10 cellular contexts compared by ENCODE assay signal in genomic region chr16:72939247-72939646, GRCh38.
A peak's percentile ranks its signal among the peaks of the same experiment; 100 is the strongest.
DNase-seq lines count a peak whose midpoint lies in the region; ATAC-seq and TF ChIP-seq lines count a peak whose summit lies in the region.
"Had no signal": no experiment of that assay in that cellular context is flagged by ENCODE, and none has a peak within 500 bp of the region (broad histone marks: within the 10 kb centered on the region; RNA-seq: fewer than 3 reads in every experiment).

No MANE protein-coding gene starts in this region.

- H3K27ac ChIP-seq in colonic mucosa, result peak overlapping the region; percentile 3
- H3K27ac ChIP-seq: VCaP had no signal

- peak; percentile 87 for ATAC-seq in left colon
- ATAC-seq in stimulated activated naive CD8-positive, alpha-beta T cell treated with anti-CD3 and anti-CD28 coated beads, Interleukin-15, amount 100 ng/mL, for 72 hours, result no peak

- no peak overlapping the region for H3K27ac Mint-ChIP-seq in stimulated activated naive CD8-positive, alpha-beta T cell treated with anti-CD3 and anti-CD28 coated beads, Interleukin-15, amount 100 ng/mL, for 72 hours

- DNase-seq in HCEC 1CT (peak; percentile 70), colonic mucosa (peak; percentile 58), left colon (peak; percentile 31 to 61), stromal cell of bone marrow (ENCODE audit: low read depth) (peak; percentile 52), mesenteric fat pad (ENCODE audit: low spot score) (no peak), T-helper 1 cell (no peak), mucosa of gallbladder (ENCODE audit: low spot score) (no peak)
- DNase-seq in stimulated activated naive CD8-positive, alpha-beta T cell treated with anti-CD3 and anti-CD28 coated beads, Interleukin-15, amount 100 ng/mL, for 72 hours, result no peak
- DNase-seq: NCI-H524 treated with DMSO at 0.1 percent for 48 hours had no signal

- TF ChIP-seq CTCF in colonic mucosa (IDR thresholded peaks at IDR 0.05), result peak; percentile 11

- intact Hi-C loops in colonic mucosa (cut with DNase I), result loop anchor here (10.0 kb wide), 1 partner anchor 236 kb away; no protein-coding TSS in a partner anchor
- intact Hi-C loops in left colon (cut with DNase I, micrococcal nuclease), result loop anchor here in 1 of 2 donors (10.0 kb wide), 1 partner anchor 96 kb away; no protein-coding TSS in a partner anchor

- no peaks in the 10 kb centered on the region for H3K36me3 ChIP-seq in colonic mucosa

- no peaks in the 10 kb centered on the region for H3K4me1 ChIP-seq in colonic mucosa

- H3K27me3 Mint-ChIP-seq in stimulated activated naive CD8-positive, alpha-beta T cell treated with anti-CD3 and anti-CD28 coated beads, Interleukin-15, amount 100 ng/mL, for 72 hours, result no peaks in the 10 kb centered on the region

- no peaks in the 10 kb centered on the region for H3K9me3 ChIP-seq in colonic mucosa

- no peaks in the 10 kb centered on the region for H3K4me1 Mint-ChIP-seq in stimulated activated naive CD8-positive, alpha-beta T cell treated with anti-CD3 and anti-CD28 coated beads, Interleukin-15, amount 100 ng/mL, for 72 hours

- H3K27me3 ChIP-seq in colonic mucosa, result no peaks in the 10 kb centered on the region

- H3K4me3 ChIP-seq in colonic mucosa, result no peak overlapping the region

- H3K4me3 Mint-ChIP-seq in stimulated activated naive CD8-positive, alpha-beta T cell treated with anti-CD3 and anti-CD28 coated beads, Interleukin-15, amount 100 ng/mL, for 72 hours, result no peak overlapping the region

- H3K9ac ChIP-seq in colonic mucosa (ENCODE audit: low read depth in 2 of 2, low read length in 2 of 2), result no peak overlapping the region

- no peaks in the 10 kb centered on the region for H3K9me3 Mint-ChIP-seq in stimulated activated naive CD8-positive, alpha-beta T cell treated with anti-CD3 and anti-CD28 coated beads, Interleukin-15, amount 100 ng/mL, for 72 hours

Comparison
In these comparisons a context has a peak if more than half of its experiments do, and no peak if none do; other contexts are left out.
1. DNase-seq: peak in HCEC 1CT (single experiment), colonic mucosa (single experiment), left colon (2 of 2) and stromal cell of bone marrow (single experiment); none in mesenteric fat pad (single experiment), T-helper 1 cell (0 of 5), mucosa of gallbladder (single experiment) and stimulated activated naive CD8-positive, alpha-beta T cell treated with anti-CD3 and anti-CD28 coated beads, Interleukin-15, amount 100 ng/mL, for 72 hours (0 of 2).